37 cellular contexts compared by ENCODE assay signal in genomic region chr7:101632641-101633040, GRCh38. TPM values are rescaled to one million over a fixed set of nuclear protein-coding genes. Genes with fewer than 3 reads are reported as not detected.
DNase-seq lines count a peak whose midpoint lies in the region; ATAC-seq and TF ChIP-seq lines count a peak whose summit lies in the region.
"Had no signal": no experiment of that assay in that cellular context is flagged by ENCODE, and none has a peak within 500 bp of the region (broad histone marks: within the 10 kb centered on the region; RNA-seq: fewer than 3 reads in every experiment).

No MANE protein-coding gene starts in this region.

- H3K4me3 ChIP-seq in GM23248 (no peak overlapping the region), fibroblast of mammary gland (ENCODE audit: control insufficient read depth, low read depth, low read length) (no peak overlapping the region), prostate gland (no peak overlapping the region)
- H3K4me3 ChIP-seq: adrenal gland; BLaER1 treated with 17β-estradiol and CSF1 and Interleukin-3, amounts not matched to agents 10 nM and 100 nM; body of pancreas; left ventricle myocardium inferior; sigmoid colon; transverse colon had no signal

- no peaks in the 10 kb centered on the region for H3K4me1 Mint-ChIP-seq in CD4-positive, alpha-beta T cell (ENCODE audit: low read depth)
- H3K4me1 Mint-ChIP-seq: activated CD8-positive, alpha-beta memory T cell treated with anti-CD3 and anti-CD28 coated beads, Interleukin-2, amount 10 ng/mL, durations not matched to agents 7 days and 5 days; endodermal cell; stimulated activated effector memory CD8-positive, alpha-beta T cell treated with anti-CD3 and anti-CD28 coated beads, Interleukin-12 subunit alpha, Interleukin-12 subunit beta, amount 100 ng/mL, for 72 hours had no signal

- H3K9me3 ChIP-seq in GM23248 (ENCODE audit: low read depth), result no peaks in the 10 kb centered on the region
- no peaks in the 10 kb centered on the region for H3K9me3 ChIP-seq in CD4-positive, alpha-beta T cell (ENCODE audit: control insufficient read depth, low read length)
- no peaks in the 10 kb centered on the region for H3K9me3 ChIP-seq in prostate gland
- H3K9me3 ChIP-seq: adrenal gland, body of pancreas, sigmoid colon, transverse colon had no signal

- intact Hi-C loops in CD4-positive, alpha-beta T cell (cut with DNase I, micrococcal nuclease), result no loop called here
- intact Hi-C loops in prostate gland (cut with DNase I), result no loop called here

- H3K27me3 Mint-ChIP-seq in CD4-positive, alpha-beta T cell, result peaks cover 4% of the 10 kb centered on the region
- H3K27me3 Mint-ChIP-seq: activated CD8-positive, alpha-beta memory T cell treated with anti-CD3 and anti-CD28 coated beads, Interleukin-2, amount 10 ng/mL, durations not matched to agents 7 days and 5 days had no signal

- in situ Hi-C loops in GM23248 (cut with MboI), result no loop called here
- in situ Hi-C loops in KBM-7 (cut with MboI; ENCODE audit: low pct_unique_long_range_greater_than_20kb, low sequenced_read_pairs), result no loop called here

- CTCF ChIA-PET in RWPE1 (lab: Yijun Ruan, JAX), result interaction anchor here (0.6 kb wide), 3 partner anchors 17 to 94 kb away, joined by 3 to 4 read pairs (median 3); no protein-coding TSS in a partner anchor
- CTCF ChIA-PET in CD4-positive, alpha-beta T cell (lab: Charles Lee), result no interaction called here

- H3K27ac ChIP-seq in GM23248 (no peak overlapping the region), RWPE1 (peak overlapping the region; percentile 24), prostate gland (no peak overlapping the region)
- H3K27ac ChIP-seq in CD4-positive, alpha-beta T cell (ENCODE audit: low read depth, low read length), result no peak overlapping the region
- H3K27ac ChIP-seq: BLaER1 treated with 17β-estradiol and CSF1 and Interleukin-3, amounts not matched to agents 10 nM and 100 nM; body of pancreas; foreskin keratinocyte; left ventricle myocardium inferior; sigmoid colon; transverse colon; VCaP had no signal

- WGBS in GM23248 (ENCODE audit: low coverage in 1 of 2, low lambda C conversion rate in 2 of 2, missing lambda C conversion rate in 2 of 2), 2 experiments, result 55 to 65% methylated on average over 7 of the region's 7 CpGs
- 96% methylated on average over 7 of the region's 7 CpGs for WGBS in prostate gland

- no peak overlapping the region for H3K9ac ChIP-seq in GM23248
- H3K9ac ChIP-seq: BLaER1 treated with 17β-estradiol and CSF1 and Interleukin-3, amounts not matched to agents 10 nM and 100 nM had no signal

- TF ChIP-seq CTCF in RWPE1 (conservative IDR thresholded peaks at IDR 0.05; ENCODE audit: low read depth), result no peak
- TF ChIP-seq CTCF in fibroblast of mammary gland (conservative IDR thresholded peaks at IDR 0.05; ENCODE audit: control insufficient read depth, insufficient read depth, low read depth, low read length), result no peak
- no peak for TF ChIP-seq CTCF in CD4-positive, alpha-beta T cell (IDR thresholded peaks at IDR 0.05)
- no peak for TF ChIP-seq CTCF in prostate gland (IDR thresholded peaks at IDR 0.05)

- no peak overlapping the region for H3K4me2 ChIP-seq in GM23248 (ENCODE audit: unreplicated experiment)
- H3K4me2 ChIP-seq: BLaER1 treated with 17β-estradiol and CSF1 and Interleukin-3, amounts not matched to agents 10 nM and 100 nM had no signal

- POLR2A ChIA-PET in RWPE1 (lab: Yijun Ruan, JAX; ENCODE audit: low non-redundant PET), result no interaction called here
- POLR2A ChIA-PET in CD4-positive, alpha-beta T cell (lab: Charles Lee), result no interaction called here

- H3K27me3 ChIP-seq in GM23248 (replicated peaks; ENCODE audit: insufficient read depth) (no peaks in the 10 kb centered on the region), prostate gland (replicated peaks; ENCODE audit: insufficient read depth) (no peaks in the 10 kb centered on the region)
- H3K27me3 ChIP-seq in CD4-positive, alpha-beta T cell (ENCODE audit: control insufficient read depth, insufficient read depth, low read length), result no peaks in the 10 kb centered on the region
- H3K27me3 ChIP-seq: BLaER1 treated with 17β-estradiol and CSF1 and Interleukin-3, amounts not matched to agents 10 nM and 100 nM; body of pancreas; foreskin keratinocyte; transverse colon had no signal

- no peaks in the 10 kb centered on the region for H3K36me3 ChIP-seq in GM23248 (ENCODE audit: low read depth)
- H3K36me3 ChIP-seq in prostate gland, result no peaks in the 10 kb centered on the region
- H3K36me3 ChIP-seq: adrenal gland; BLaER1 treated with 17β-estradiol and CSF1 and Interleukin-3, amounts not matched to agents 10 nM and 100 nM; left ventricle myocardium inferior; sigmoid colon; transverse colon had no signal

- no peak for ATAC-seq in CD4-positive, alpha-beta T cell (ENCODE audit: poor library complexity)
- no peak for ATAC-seq in HG03520 (IDR thresholded peaks at IDR 0.05; ENCODE audit: unreplicated experiment)
- ATAC-seq: activated CD8-positive, alpha-beta memory T cell treated with anti-CD3 and anti-CD28 coated beads, Interleukin-2, amount 10 ng/mL, durations not matched to agents 7 days and 5 days; body of pancreas; esophagus mucosa; foreskin keratinocyte; PC-3; stimulated activated effector memory CD8-positive, alpha-beta T cell treated with anti-CD3 and anti-CD28 coated beads, Interleukin-12 subunit alpha, Interleukin-12 subunit beta, amount 100 ng/mL, for 72 hours had no signal

- no peaks in the 10 kb centered on the region for H3K9me3 Mint-ChIP-seq in CD4-positive, alpha-beta T cell
- H3K9me3 Mint-ChIP-seq: stimulated activated effector memory CD8-positive, alpha-beta T cell treated with anti-CD3 and anti-CD28 coated beads, Interleukin-12 subunit alpha, Interleukin-12 subunit beta, amount 100 ng/mL, for 72 hours had no signal

- H3K27ac Mint-ChIP-seq in CD4-positive, alpha-beta T cell, result no peak overlapping the region
- H3K27ac Mint-ChIP-seq: activated CD8-positive, alpha-beta memory T cell treated with anti-CD3 and anti-CD28 coated beads, Interleukin-2, amount 10 ng/mL, durations not matched to agents 7 days and 5 days; endodermal cell; progenitor cell of endocrine pancreas; stimulated activated effector memory CD8-positive, alpha-beta T cell treated with anti-CD3 and anti-CD28 coated beads, Interleukin-12 subunit alpha, Interleukin-12 subunit beta, amount 100 ng/mL, for 72 hours had no signal

- peak; percentile 52 for DNase-seq in A172 (ENCODE audit: low spot score)
- peak; percentile 40 for DNase-seq in GM23248
- DNase-seq in RWPE1 (ENCODE audit: low spot score), result no peak
- peak; percentile 15 for DNase-seq in fibroblast of mammary gland (ENCODE audit: low read depth)
- no peak for DNase-seq in CD4-positive, alpha-beta T cell
- DNase-seq in KBM-7, result no peak
- no peak for DNase-seq in prostate gland (ENCODE audit: low spot score)
- DNase-seq: activated CD8-positive, alpha-beta memory T cell treated with anti-CD3 and anti-CD28 coated beads, Interleukin-2, amount 10 ng/mL, durations not matched to agents 7 days and 5 days; activated T-cell treated with anti-CD3 and anti-CD28 coated beads, Interleukin-2, amount 50 U/mL, for 48 hours; adrenal gland; body of pancreas; COR-L47; dermis blood vessel endothelial cell; endodermal cell; GF-D8; head of caudate nucleus; islet precursor cell; left ventricle myocardium inferior; NCI-H1436; NCI-H2081 treated with DMSO at 0.1 percent for 48 hours; NCI-H2227 treated with DMSO at 0.1 percent for 48 hours; NCI-H526; NK-92 treated with Interleukin-12 subunit alpha and Interleukin-12 subunit beta, amount 100 ng/mL, for 24 hours; PC-3; SHP77 treated with DMSO at 0.1 percent for 48 hours; sigmoid colon; transverse colon had no signal

- no peaks in the 10 kb centered on the region for H4K20me1 ChIP-seq in GM23248 (ENCODE audit: insufficient read depth)
- H4K20me1 ChIP-seq: BLaER1 treated with 17β-estradiol and CSF1 and Interleukin-3, amounts not matched to agents 10 nM and 100 nM had no signal

- no peaks in the 10 kb centered on the region for H3K79me2 ChIP-seq in GM23248 (ENCODE audit: insufficient read depth)

- no peak for TF ChIP-seq POLR2A in prostate gland (IDR thresholded peaks at IDR 0.05)

- H3K36me3 Mint-ChIP-seq in CD4-positive, alpha-beta T cell (ENCODE audit: low read depth), result no peaks in the 10 kb centered on the region
- H3K36me3 Mint-ChIP-seq: activated CD8-positive, alpha-beta memory T cell treated with anti-CD3 and anti-CD28 coated beads, Interleukin-2, amount 10 ng/mL, durations not matched to agents 7 days and 5 days; stimulated activated effector memory CD8-positive, alpha-beta T cell treated with anti-CD3 and anti-CD28 coated beads, Interleukin-12 subunit alpha, Interleukin-12 subunit beta, amount 100 ng/mL, for 72 hours had no signal

- no peak overlapping the region for H3K4me3 Mint-ChIP-seq in CD4-positive, alpha-beta T cell
- H3K4me3 Mint-ChIP-seq: activated CD8-positive, alpha-beta memory T cell treated with anti-CD3 and anti-CD28 coated beads, Interleukin-2, amount 10 ng/mL, durations not matched to agents 7 days and 5 days; endodermal cell; stimulated activated effector memory CD8-positive, alpha-beta T cell treated with anti-CD3 and anti-CD28 coated beads, Interleukin-12 subunit alpha, Interleukin-12 subunit beta, amount 100 ng/mL, for 72 hours had no signal

- no peaks in the 10 kb centered on the region for H3F3A ChIP-seq in GM23248 (ENCODE audit: insufficient read depth)

- no peaks in the 10 kb centered on the region for H3K9me2 ChIP-seq in GM23248 (ENCODE audit: insufficient read depth)

- peaks cover 10% of the 10 kb centered on the region for H3K4me1 ChIP-seq in GM23248 (ENCODE audit: insufficient read depth)
- no peaks in the 10 kb centered on the region for H3K4me1 ChIP-seq in prostate gland (replicated peaks)
- H3K4me1 ChIP-seq: body of pancreas, left ventricle myocardium inferior, sigmoid colon, transverse colon had no signal

- no peak overlapping the region for H2AFZ ChIP-seq in GM23248

RNA-seq across cellular contexts. Expression of gene MYL10, which starts 3.5 kb away (rescaled TPM):
- total RNA-seq in A172 (2014; rRNA removed; shearing (Covaris generic)), result not detected in 2 replicates
- not detected in 2 replicates for total RNA-seq in GM23248 (2014; rRNA removed; shearing (Covaris generic))
- polyA plus RNA-seq in GM23248 (2016; fragmentation: Nextera tagmentation; extraction: Ambion mirVana), result not detected in 2 replicates
- total RNA-seq in CD4-positive, alpha-beta T cell, result not detected
- not detected for total RNA-seq in prostate gland
- total RNA-seq: activated CD8-positive, alpha-beta memory T cell treated with anti-CD3 and anti-CD28 coated beads, Interleukin-2, amount 10 ng/mL, durations not matched to agents 7 days and 5 days; adrenal gland; body of pancreas; dermis blood vessel endothelial cell; endodermal cell; esophagus mucosa; foreskin keratinocyte; left ventricle myocardium inferior; mesenteric fat pad; myocyte; progenitor cell of endocrine pancreas; sigmoid colon; transverse colon had no signal
- polyA plus RNA-seq: adrenal gland, AG04450, foreskin keratinocyte, sigmoid colon had no signal

Comparison
In these comparisons a context has a peak if more than half of its experiments do, and no peak if none do; other contexts are left out.
1. DNase-seq: peak in A172 (single experiment), GM23248 (single experiment) and fibroblast of mammary gland (single experiment); none in RWPE1 (single experiment), CD4-positive, alpha-beta T cell (0 of 10), KBM-7 (single experiment) and prostate gland (single experiment).